17 cellular contexts compared by ENCODE assay signal in the genomic region with DNA sequence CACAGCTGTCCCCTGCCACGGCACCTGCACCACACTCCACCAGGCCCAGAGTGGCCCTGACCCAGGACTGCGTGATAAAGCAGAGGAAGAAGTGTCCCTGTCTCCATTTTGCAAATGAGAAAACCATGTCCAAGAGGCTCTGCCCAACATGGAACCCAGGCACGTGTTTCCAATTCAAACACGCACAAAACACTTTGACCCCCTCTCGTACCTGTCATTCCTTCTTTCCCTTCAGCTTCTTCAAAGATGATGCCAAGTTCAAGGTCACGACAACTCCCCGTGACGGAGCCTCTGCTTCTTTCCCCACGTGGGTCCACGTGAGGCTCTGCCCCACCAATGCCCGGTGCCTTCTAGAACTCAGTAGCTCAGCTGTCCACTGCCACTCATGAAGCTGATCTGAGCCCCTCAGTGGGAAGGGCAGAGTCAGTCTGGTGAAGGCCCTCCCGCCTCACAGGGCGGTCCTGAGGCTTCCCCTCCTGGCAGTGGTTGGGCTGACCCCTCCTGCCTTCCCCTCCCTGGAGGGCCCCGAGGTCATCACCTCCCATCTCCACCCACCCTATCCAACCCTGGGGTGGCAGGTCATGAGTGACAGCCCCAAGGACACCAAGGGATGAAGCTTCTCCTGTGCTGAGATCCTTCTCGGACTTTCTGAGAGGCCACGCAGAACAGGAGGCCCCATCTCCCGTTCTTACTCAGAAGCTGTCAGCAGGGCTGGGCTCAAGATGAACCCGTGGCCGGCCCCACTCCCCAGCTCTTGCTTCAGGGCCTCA. TPM values are rescaled to one million over a fixed set of nuclear protein-coding genes. Genes with fewer than 3 reads are reported as not detected.
"Had no signal": no experiment of that assay in that cellular context is flagged by ENCODE, and none has a peak within 500 bp of the region (broad histone marks: within the 10 kb centered on the region; RNA-seq: fewer than 3 reads in every experiment).

No MANE protein-coding gene starts in this region.

- H3K4me3 ChIP-seq: adrenal gland, neural progenitor cell, suprapubic skin had no signal

- H3K27ac ChIP-seq: adrenal gland, foreskin keratinocyte, neural progenitor cell, parathyroid adenoma, suprapubic skin had no signal

- H3K36me3 ChIP-seq: adrenal gland, neural progenitor cell, suprapubic skin had no signal

- H3K9ac ChIP-seq: neural progenitor cell, parathyroid adenoma had no signal

- H3K9me3 ChIP-seq: adrenal gland, suprapubic skin had no signal

- H3K4me1 ChIP-seq: adrenal gland, parathyroid adenoma, suprapubic skin had no signal

- ATAC-seq: activated T-helper 17 cell treated with anti-CD3 and anti-CD28 coated beads, Interleukin-2, amount 50 U/mL, for 72 hours; foreskin keratinocyte had no signal

- H3K27me3 ChIP-seq: adrenal gland, foreskin keratinocyte, neural progenitor cell, suprapubic skin had no signal

- H3K4me2 ChIP-seq: neural progenitor cell had no signal

- DNase-seq: activated CD4-positive, alpha-beta T cell treated with anti-CD3 and anti-CD28 coated beads for 1 hour; activated CD4-positive, alpha-beta T cell treated with anti-CD3 and anti-CD28 coated beads, Interleukin-2, amount 50 U/mL, for 4 hours; activated naive CD4-positive, alpha-beta T cell treated with anti-CD3 and anti-CD28 coated beads, Interleukin-2, amount 10 ng/mL, durations not matched to agents 7 days and 5 days; adrenal gland; caudate nucleus; foreskin keratinocyte; glutamatergic neuron; hypothalamus; stimulated activated CD4-positive, alpha-beta T cell treated with anti-CD3 and anti-CD28 coated beads, Interleukin-4, amount 100 ng/mL, for 1 hour; stimulated activated naive CD4-positive, alpha-beta T cell treated with Interleukin-2 at 50 U/mL for 16 hours had no signal

RNA-seq across cellular contexts. Expression of gene CALML5, which starts 19.0 kb away (rescaled TPM):
- total RNA-seq: activated T-helper 17 cell treated with anti-CD3 and anti-CD28 coated beads, Interleukin-2, amount 50 U/mL, for 72 hours; adrenal gland; endothelial cell of umbilical vein; kidney epithelial cell; mesothelial cell of epicardium had no signal
- polyA plus RNA-seq: adrenal gland, endothelial cell of umbilical vein had no signal

RNA-seq across cellular contexts. Expression of gene CALML3, which starts 44.4 kb away (rescaled TPM):
- total RNA-seq: activated T-helper 17 cell treated with anti-CD3 and anti-CD28 coated beads, Interleukin-2, amount 50 U/mL, for 72 hours; adrenal gland; endothelial cell of umbilical vein; kidney epithelial cell had no signal
- polyA plus RNA-seq: endothelial cell of umbilical vein had no signal
